ENCODE assay signal across 8 cellular contexts in the genomic region with DNA sequence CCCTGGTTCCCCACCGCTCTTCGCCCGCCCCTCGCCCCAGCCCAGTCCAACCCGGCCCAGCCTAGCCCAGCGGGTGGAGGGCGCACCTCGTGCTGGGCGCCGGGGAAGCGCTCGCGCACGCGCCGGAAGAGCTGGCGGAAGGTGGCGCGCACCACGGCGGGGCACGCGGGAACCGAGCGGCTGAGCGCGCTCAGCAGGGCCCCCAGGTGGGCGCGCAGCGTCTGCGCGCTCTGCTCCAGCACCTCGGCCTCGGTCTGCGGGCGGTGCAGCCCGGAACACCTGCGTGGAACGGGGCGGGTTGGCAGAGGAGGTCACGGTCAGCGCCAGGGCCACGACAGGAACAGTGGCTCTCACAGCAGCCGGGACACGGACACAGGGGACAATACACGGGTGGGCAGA. TPM values are rescaled to one million over a fixed set of nuclear protein-coding genes. Genes with fewer than 3 reads are reported as not detected.
DNase-seq lines count a peak whose midpoint lies in the region; ATAC-seq and TF ChIP-seq lines count a peak whose summit lies in the region.
"Not testable (repeated sequence)": the region's sequence is repeated elsewhere in the genome, so short reads cannot be mapped to it uniquely, and the experiment has no call there.

No MANE protein-coding gene starts in this region.

- peak; percentile 39 for ATAC-seq in GM18861 (IDR thresholded peaks at IDR 0.05; ENCODE audit: unreplicated experiment)
- ATAC-seq in HG02885 (IDR thresholded peaks at IDR 0.05; ENCODE audit: poor library complexity, unreplicated experiment) = peak; percentile 51
- peak; percentile 4 for ATAC-seq in body of pancreas

- H3K36me3 ChIP-seq in body of pancreas (replicated peaks in 1 of 2; ENCODE audit: insufficient read depth in 1 of 2, low read depth in 2 of 2); iPS-18a (ENCODE audit: control insufficient read depth, low read depth, low read length): not testable (repeated sequence)

- peaks cover 22% of the 10 kb centered on the region for H3K4me1 ChIP-seq in body of pancreas
- not testable (repeated sequence) for H3K4me1 ChIP-seq in iPS-18a (ENCODE audit: control insufficient read depth, low read depth, low read length)

- intact Hi-C loops in body of pancreas (cut with DNase I) = not testable (repeated sequence)

- not testable (repeated sequence) for H3K4me3 ChIP-seq in body of pancreas
- H3K4me3 ChIP-seq in iPS-18a (ENCODE audit: low read length) (peak overlapping the region; percentile 27), skin epidermis (peak overlapping the region; percentile 17 to 43 (median 32))

- TF ChIP-seq POLR2A in body of pancreas (IDR thresholded peaks at IDR 0.05) = peak in 1 of 3 donors; percentile 23

- H3K27ac ChIP-seq in 22Rv1 (peak overlapping the region; percentile 60), body of pancreas (peak overlapping the region in 3 of 4 donors; percentile 64 to 68 (median 66)), skin epidermis (peak overlapping the region in 11 of 21 experiments; percentile 30 to 83 (median 65))
- H3K27ac ChIP-seq in iPS-18a (ENCODE audit: low read length) = not testable (repeated sequence)

- DNase-seq in NCI-H2081 (lab: John Stamatoyannopoulos, UW) (peak; percentile 46 to 69), body of pancreas (peak; percentile 43 to 58 (median 48))
- DNase-seq in activated CD4-positive, alpha-beta T cell treated with anti-CD3 and anti-CD28 coated beads for 48 hours = peak; percentile 74

- peak; percentile 58 for TF ChIP-seq CTCF in 22Rv1 (IDR thresholded peaks at IDR 0.05)
- TF ChIP-seq CTCF in body of pancreas (IDR thresholded peaks at IDR 0.05) = peak in 3 of 7 experiments; percentile 10 to 32 (median 16)

- H3K9me3 ChIP-seq in body of pancreas; iPS-18a (ENCODE audit: control insufficient read depth, low read depth, low read length): not testable (repeated sequence)

- H3K27me3 ChIP-seq in body of pancreas = not testable (repeated sequence)
- H3K27me3 ChIP-seq in iPS-18a (ENCODE audit: control insufficient read depth, insufficient read depth, low read length) = peaks cover 25% of the 10 kb centered on the region

- WGBS in body of pancreas, 2 donors = 1% methylated on average over 43 of the region's 46 CpGs; no CpG with 5 or more reads in 1 of the 2 donors

- H3K9ac ChIP-seq in iPS-18a (ENCODE audit: low read length) = not testable (repeated sequence)

RNA-seq across cellular contexts. Expression of a gene that starts 4.0 kb away (rescaled TPM):
- 10 to 100 TPM; 62.0 to 96.6 TPM for total RNA-seq in body of pancreas

RNA-seq across cellular contexts. Expression of a gene that starts 24.9 kb away (rescaled TPM):
- total RNA-seq in body of pancreas = 1 to 10 TPM in 1 of 2 donors, not detected in 1; 1.6 TPM

RNA-seq across cellular contexts. Expression of a gene that starts 41.8 kb away (rescaled TPM):
- 10 to 100 TPM; 49.8 to 53.7 TPM for total RNA-seq in body of pancreas

RNA-seq across cellular contexts. Expression of a gene that starts 42.8 kb away (rescaled TPM):
- total RNA-seq in body of pancreas = not detected
